Comparison of ENCODE assay signal across 24 cellular contexts in genomic region chr9:124005372-124005771, GRCh38. TPM values are rescaled to one million over a fixed set of nuclear protein-coding genes. Genes with fewer than 3 reads are reported as not detected.
DNase-seq lines count a peak whose midpoint lies in the region; ATAC-seq, FAIRE-seq and TF ChIP-seq lines count a peak whose summit lies in the region.
"Had no signal": no experiment of that assay in that cellular context is flagged by ENCODE, and none has a peak within 500 bp of the region (broad histone marks: within the 10 kb centered on the region; RNA-seq: fewer than 3 reads in every experiment).

No MANE protein-coding gene starts in this region.

- H3K4me3 ChIP-seq in HEK293 (ENCODE audit: low read depth, low read length), result no peak overlapping the region
- no peak overlapping the region for H3K4me3 ChIP-seq in endothelial cell of umbilical vein (replicated peaks in 1 of 3; ENCODE audit: insufficient read depth in 1 of 3, low read depth in 1 of 3, low read length in 3 of 3)
- H3K4me3 ChIP-seq in osteoblast (ENCODE audit: insufficient read depth, low read length), result no peak overlapping the region
- H3K4me3 ChIP-seq: BLaER1, HAP-1 had no signal

- TF ChIP-seq CTCF in HEK293 (tag by site-specific recombination; IDR thresholded peaks at IDR 0.05) (no peak), VCaP (conservative IDR thresholded peaks at IDR 0.05) (no peak), endothelial cell of umbilical vein (IDR thresholded peaks at IDR 0.05; ENCODE audit: extremely low read depth in 1 of 2, insufficient read depth in 1 of 2, low read depth in 1 of 2, low read length in 2 of 2) (no peak), osteoblast (IDR thresholded peaks at IDR 0.05; ENCODE audit: extremely low read depth, low read depth, low read length) (no peak)

- BruUV-seq in endothelial cell of umbilical vein (replicated peaks; lab: Mats Ljungman, UMichigan), result no TSS peak

- POLR2A ChIA-PET in HEK293 (lab: Yijun Ruan, JAX), result no interaction called here
- POLR2A ChIA-PET in endothelial cell of umbilical vein (lab: Charles Lee), result no interaction called here

- dilution Hi-C loops in endothelial cell of umbilical vein (cut with MboI; ENCODE audit: extremely low pct_ligation_motif_present, low sequenced_read_pairs), result no loop called here

- H3K27me3 ChIP-seq in endothelial cell of umbilical vein (ENCODE audit: control insufficient read depth in 2 of 2, insufficient read depth in 2 of 2, low read length in 2 of 2) (peaks cover 96 to 100% of the 10 kb centered on the region in 2 experiments), osteoblast (ENCODE audit: insufficient read depth, low read length) (peaks cover 100% of the 10 kb centered on the region)

- H3K4me1 ChIP-seq in HEK293 (ENCODE audit: control insufficient read depth, insufficient read depth, low read length) (peaks cover 55% of the 10 kb centered on the region), endothelial cell of umbilical vein (ENCODE audit: control insufficient read depth, extremely low read depth, insufficient read depth, low read length) (no peaks in the 10 kb centered on the region), osteoblast (ENCODE audit: insufficient read depth, low read length) (no peaks in the 10 kb centered on the region)

- no peak for DNase-seq in endothelial cell of umbilical vein (ENCODE audit: low read depth, low spot score)
- DNase-seq in osteoblast (ENCODE audit: insufficient read length, low spot score, missing footprints), result peak; percentile 71
- no peak for DNase-seq in cerebellum (ENCODE audit: low spot score)
- DNase-seq in NCI-H446 treated with DMSO at 0.1 percent for 48 hours (lab: John Stamatoyannopoulos, UW), result no peak
- DNase-seq: ACHN; Caco-2; CD4-positive, alpha-beta T cell; DMS 273 treated with DMSO at 0.1 percent for 48 hours; DND-41; NCI-H1105; NCI-H146; NCI-H226; NCI-H524; PC-3; Right ventricle myocardium superior had no signal

- H3K27ac ChIP-seq in HEK293 (ENCODE audit: extremely low read depth, low read depth, low read length) (peak overlapping the region; percentile 3; the same call in 1 of the 2 replicates), VCaP (peak overlapping the region; percentile 59), endothelial cell of umbilical vein (ENCODE audit: insufficient read depth, low read depth, low read length) (no peak overlapping the region), osteoblast (ENCODE audit: low read depth, low read length) (no peak overlapping the region)
- H3K27ac ChIP-seq: BLaER1, KMS-11 had no signal

- intact Hi-C loops in endothelial cell of umbilical vein (cut with micrococcal nuclease), result no loop called here

- CTCF ChIA-PET in HEK293 (lab: Yijun Ruan, JAX), result interaction anchor here (0.7 to 3.3 kb wide), 3 partner anchors 35 to 235 kb away, joined by 4 to 27 read pairs (median 6); no protein-coding TSS in a partner anchor
- CTCF ChIA-PET in endothelial cell of umbilical vein (lab: Charles Lee), result interaction anchor here (2.5 kb wide), 1 partner anchor 36 kb away, joined by 9 read pairs; no protein-coding TSS in a partner anchor

- H3K4me2 ChIP-seq in endothelial cell of umbilical vein (ENCODE audit: insufficient read depth, low read length), result no peak overlapping the region
- H3K4me2 ChIP-seq in osteoblast (ENCODE audit: insufficient read depth, low read length), result no peak overlapping the region
- H3K4me2 ChIP-seq: BLaER1, KMS-11 had no signal

- H3K9ac ChIP-seq in endothelial cell of umbilical vein (replicated peaks; ENCODE audit: extremely low read depth, insufficient read depth, low read length), result no peak overlapping the region
- H3K9ac ChIP-seq: BLaER1, KMS-11 had no signal

- H3K36me3 ChIP-seq in HEK293 (ENCODE audit: control insufficient read depth in 2 of 2, insufficient read depth in 1 of 2, low read length in 2 of 2) (no peaks in the 10 kb centered on the region), endothelial cell of umbilical vein (ENCODE audit: control insufficient read depth in 2 of 2, extremely low read depth in 1 of 2, insufficient read depth in 2 of 2, low read length in 2 of 2) (no peaks in the 10 kb centered on the region), osteoblast (ENCODE audit: insufficient read depth, low read length) (no peaks in the 10 kb centered on the region)
- H3K36me3 ChIP-seq: BLaER1, HAP-1 had no signal

- H2AFZ ChIP-seq in endothelial cell of umbilical vein (ENCODE audit: low read depth, low read length), result no peak overlapping the region
- no peak overlapping the region for H2AFZ ChIP-seq in osteoblast (ENCODE audit: low read length)

- H3K9me3 ChIP-seq in HEK293 (ENCODE audit: control insufficient read depth, insufficient read depth, low read depth, low read length), result no peaks in the 10 kb centered on the region
- no peaks in the 10 kb centered on the region for H3K9me3 ChIP-seq in endothelial cell of umbilical vein (replicated peaks; ENCODE audit: control insufficient read depth, insufficient read depth, low read length)
- H3K9me3 ChIP-seq in osteoblast (ENCODE audit: low read depth, low read length), result no peaks in the 10 kb centered on the region
- H3K9me3 ChIP-seq: Caco-2, HAP-1 had no signal

- no peaks in the 10 kb centered on the region for H3K9me1 ChIP-seq in endothelial cell of umbilical vein (replicated peaks; ENCODE audit: control insufficient read depth, extremely low read depth, insufficient read depth, low read length)

- no peak for ATAC-seq in GM19351 (IDR thresholded peaks at IDR 0.05; ENCODE audit: unreplicated experiment)
- ATAC-seq: PC-3 had no signal

- no peak for TF ChIP-seq POLR2A in endothelial cell of umbilical vein (IDR thresholded peaks at IDR 0.05; ENCODE audit: low read depth, low read length)

- H3K79me2 ChIP-seq in endothelial cell of umbilical vein (ENCODE audit: control insufficient read depth, insufficient read depth, low read length) (no peaks in the 10 kb centered on the region), osteoblast (ENCODE audit: insufficient read depth, low read length) (no peaks in the 10 kb centered on the region)

- H4K20me1 ChIP-seq in endothelial cell of umbilical vein (replicated peaks; ENCODE audit: control insufficient read depth, extremely low read depth, insufficient read depth, low read length), result peaks cover 2% of the 10 kb centered on the region
- no peaks in the 10 kb centered on the region for H4K20me1 ChIP-seq in osteoblast (ENCODE audit: insufficient read depth, low read length)

- peak; percentile 15 for FAIRE-seq in endothelial cell of umbilical vein (lab: Jason Lieb, UNC)
- FAIRE-seq: GM18507 had no signal

TF ChIP-seq in HEK293, 187 proteins besides CTCF, POLR2A, EP300 and RAD21:
- no peak for TF ChIP-seq HOXA7 (CRISPR knock-in tag; IDR thresholded peaks at IDR 0.05; ENCODE audit: borderline replicate concordance)
- TF ChIP-seq ZNF449 (tag by site-specific recombination; IDR thresholded peaks at IDR 0.05), result 0 out of 2 replicates have a peak, but pooled peaks have one; percentile 29
- TF ChIP-seq IKZF3 (tag by site-specific recombination; IDR thresholded peaks at IDR 0.05), result 0 out of 2 replicates have a peak, but pooled peaks have one; percentile 24
- no peak for TF ChIP-seq ZFP41 (tag by site-specific recombination; IDR thresholded peaks at IDR 0.05; ENCODE audit: borderline replicate concordance)

TF ChIP-seq in endothelial cell of umbilical vein, 7 proteins besides CTCF, POLR2A, EP300 and RAD21:
- TF ChIP-seq MAX (IDR thresholded peaks at IDR 0.05; ENCODE audit: insufficient read depth, insufficient read length) (no peak), GATA2 (IDR thresholded peaks at IDR 0.05; ENCODE audit: insufficient read depth, insufficient read length, low read depth, low read length) (no peak), JUN (IDR thresholded peaks at IDR 0.05; ENCODE audit: borderline replicate concordance, insufficient read depth, insufficient read length, low read depth) (no peak), MYC (IDR thresholded peaks at IDR 0.05; ENCODE audit: low read depth, low read length) (no peak), POLR2AphosphoS5 (IDR thresholded peaks at IDR 0.05; ENCODE audit: insufficient read depth, low read depth, low read length) (no peak), FOS (IDR thresholded peaks at IDR 0.05; ENCODE audit: borderline replicate concordance, insufficient read depth, low read length) (no peak), EZH2 (IDR thresholded peaks at IDR 0.05; ENCODE audit: borderline replicate concordance, low read depth, low read length, severe bottlenecking) (no peak)
TF ChIP-seq in endothelial cell of umbilical vein: peak in this region for 0.

RNA-seq across cellular contexts. Expression of gene LHX2, which starts 6.2 kb away (rescaled TPM):
- total RNA-seq in endothelial cell of umbilical vein, result not detected in 2 replicates
- 0.03 TPM in 1 of 2 replicates, not detected in the other for polyA plus RNA-seq in endothelial cell of umbilical vein
- polyA plus RNA-seq in endothelial cell of umbilical vein (2011; cell fraction: cytosol; rRNA removed), result 0.07 TPM in 1 of 2 replicates, not detected in the other
- polyA plus RNA-seq in endothelial cell of umbilical vein (2011; cell fraction: nucleus; rRNA removed), result not detected in 2 replicates
- polyA plus RNA-seq in endothelial cell of umbilical vein (2012), result not detected in 2 replicates
- polyA minus RNA-seq in endothelial cell of umbilical vein, result not detected in 2 replicates
- polyA minus RNA-seq in endothelial cell of umbilical vein (2011; cell fraction: cytosol; rRNA and poly(A)+ RNA removed), result 16.5 TPM
- not detected in 2 replicates for polyA minus RNA-seq in endothelial cell of umbilical vein (2011; cell fraction: nucleus; rRNA and poly(A)+ RNA removed)
- not detected in 2 replicates for total RNA-seq in osteoblast
- total RNA-seq in cerebellum, result 0.64 TPM
- total RNA-seq: HT1080, Right ventricle myocardium superior, SK-MEL-5 had no signal

Comparison
In these comparisons a context has a peak if more than half of its experiments do, and no peak if none do; other contexts are left out.
1. H3K27ac ChIP-seq: peak in HEK293 (single experiment) and VCaP (single experiment); none in endothelial cell of umbilical vein (single experiment) and osteoblast (single experiment).